ENCODE assay signal across 17 cellular contexts in the genomic region with DNA sequence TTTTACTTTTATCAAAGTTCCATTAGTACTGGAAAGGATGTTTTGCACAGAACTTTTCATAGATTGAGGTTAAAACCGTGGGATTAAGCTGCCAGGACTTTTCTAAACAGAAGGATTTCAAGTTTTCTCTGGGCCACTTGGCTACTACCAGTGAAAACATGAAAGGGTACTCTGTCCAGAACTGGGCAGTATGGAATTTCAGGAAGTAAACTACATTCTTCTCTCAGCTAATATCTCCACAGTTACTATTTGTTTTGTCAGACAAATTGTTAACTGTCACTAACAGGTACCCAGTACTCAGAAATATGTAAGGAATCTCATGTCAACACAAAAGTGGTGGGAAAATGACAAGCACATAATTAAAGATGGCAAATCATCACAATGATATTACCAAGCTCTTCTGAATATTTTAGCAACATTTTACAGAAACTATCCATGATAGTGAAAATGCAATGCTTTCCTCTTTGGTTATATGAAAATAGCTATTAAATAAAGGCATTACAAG.
DNase-seq lines count a peak whose midpoint lies in the region; TF ChIP-seq lines count a peak whose summit lies in the region.
"Had no signal": no experiment of that assay in that cellular context is flagged by ENCODE, and none has a peak within 500 bp of the region (broad histone marks: within the 10 kb centered on the region; RNA-seq: fewer than 3 reads in every experiment).

No MANE protein-coding gene starts in this region.

- TF ChIP-seq POLR2A in esophagus squamous epithelium (IDR thresholded peaks at IDR 0.05): no peak

- peak; percentile 83 to 87 for DNase-seq in dermis microvascular lymphatic vessel endothelial cell (ENCODE audit: low read depth in 2 of 2)
- peak; percentile 62 for DNase-seq in pulmonary artery endothelial cell (ENCODE audit: low read depth, low spot score)
- DNase-seq in stimulated activated CD4-positive, alpha-beta T cell treated with anti-CD3 and anti-CD28 coated beads, Interleukin-4, amount 100 ng/mL, for 1 hour: no peak
- DNase-seq in NCI-H82 treated with DMSO at 0.1 percent for 48 hours (lab: John Stamatoyannopoulos, UW; ENCODE audit: unreplicated experiment): no peak
- no peak for DNase-seq in esophagus squamous epithelium (lab: John Stamatoyannopoulos, UW)
- DNase-seq: CD4-positive, alpha-beta T cell; HCEC 1CT; NCI-H1105; NCI-H2081 treated with DMSO at 0.1 percent for 48 hours; NK-92 treated with Interleukin-12 subunit alpha and Interleukin-12 subunit beta, amount 100 ng/mL, for 24 hours; OCI-M1; SHP77 had no signal

- no peaks in the 10 kb centered on the region for H3K36me3 ChIP-seq in mesodermal cell (ENCODE audit: control insufficient read depth, insufficient read depth, low read length)
- no peaks in the 10 kb centered on the region for H3K36me3 ChIP-seq in esophagus squamous epithelium

- peaks cover 6% of the 10 kb centered on the region for H3K4me1 ChIP-seq in mesodermal cell (ENCODE audit: control insufficient read depth, insufficient read depth, low read length, poor library complexity, severe bottlenecking)
- peaks cover 0 to 3% (median 0%) of the 10 kb centered on the region in 3 donors for H3K4me1 ChIP-seq in esophagus squamous epithelium
- H3K4me1 ChIP-seq: A549 had no signal

- no peak overlapping the region for H3K4me3 ChIP-seq in mesodermal cell (ENCODE audit: extremely low read depth, insufficient read depth, low read length, poor library complexity, severe bottlenecking)
- no peak overlapping the region for H3K4me3 ChIP-seq in esophagus squamous epithelium
- H3K4me3 ChIP-seq: A549, GM23338, K562 had no signal

- 50 to 83% methylated on average over 1 of the region's 1 CpG for WGBS in mesodermal cell (ENCODE audit: insufficient coverage in 2 of 2), 2 experiments
- WGBS in esophagus squamous epithelium, 2 donors: 7 to 11% methylated on average over 1 of the region's 1 CpG

- TF ChIP-seq EP300 in Ishikawa (IDR thresholded peaks at IDR 0.05; ENCODE audit: borderline replicate concordance): no peak

- TF ChIP-seq RAD21 in Ishikawa (IDR thresholded peaks at IDR 0.05; ENCODE audit: low read depth): no peak

- intact Hi-C loops in esophagus squamous epithelium (cut with DNase I): no loop called here

- TF ChIP-seq CTCF in esophagus squamous epithelium (IDR thresholded peaks at IDR 0.05): no peak

- H3K9me3 ChIP-seq in mesodermal cell (ENCODE audit: control insufficient read depth, low read length): no peaks in the 10 kb centered on the region
- H3K9me3 ChIP-seq in esophagus squamous epithelium: no peaks in the 10 kb centered on the region
- H3K9me3 ChIP-seq: A549 had no signal

- H3K27ac ChIP-seq in mesodermal cell (ENCODE audit: low read depth, low read length, severe bottlenecking): peak overlapping the region; percentile 81
- H3K27ac ChIP-seq in esophagus squamous epithelium: no peak overlapping the region
- H3K27ac ChIP-seq: A549 had no signal

- no peaks in the 10 kb centered on the region for H3K27me3 ChIP-seq in esophagus squamous epithelium

TF ChIP-seq in Ishikawa, 13 proteins besides CTCF, POLR2A, EP300 and RAD21:
- TF ChIP-seq TEAD4 (IDR thresholded peaks at IDR 0.05) (peak; percentile 23; the same call in 1 of the 2 replicates), YY1 (IDR thresholded peaks at IDR 0.05; ENCODE audit: low read depth) (no peak)

Comparison
In these comparisons a context has a peak if more than half of its experiments do, and no peak if none do; other contexts are left out.
1. DNase-seq: peak in dermis microvascular lymphatic vessel endothelial cell (2 of 2) and pulmonary artery endothelial cell (single experiment); none in stimulated activated CD4-positive, alpha-beta T cell treated with anti-CD3 and anti-CD28 coated beads, Interleukin-4, amount 100 ng/mL, for 1 hour (single experiment), NCI-H82 treated with DMSO at 0.1 percent for 48 hours (single experiment) and esophagus squamous epithelium (single experiment).